20 cellular contexts compared by ENCODE assay signal in genomic region chr15:64030123-64030522, GRCh38. TPM values are rescaled to one million over a fixed set of nuclear protein-coding genes. Genes with fewer than 3 reads are reported as not detected.
DNase-seq lines count a peak whose midpoint lies in the region; ATAC-seq, FAIRE-seq and TF ChIP-seq lines count a peak whose summit lies in the region.
"Had no signal": no experiment of that assay in that cellular context is flagged by ENCODE, and none has a peak within 500 bp of the region (broad histone marks: within the 10 kb centered on the region; RNA-seq: fewer than 3 reads in every experiment).

No MANE protein-coding gene starts in this region.

- H3K4me3 ChIP-seq in gastrocnemius medialis: no peak overlapping the region
- H3K4me3 ChIP-seq: GM23248 had no signal

- no peak for TF ChIP-seq POLR2A in gastrocnemius medialis (IDR thresholded peaks at IDR 0.05)

- H3K27ac Mint-ChIP-seq in activated naive CD8-positive, alpha-beta T cell treated with anti-CD3 and anti-CD28 coated beads, Interleukin-2, amount 10 ng/mL, durations not matched to agents 7 days and 5 days: no peak overlapping the region
- no peak overlapping the region for H3K27ac Mint-ChIP-seq in activated naive CD8-positive, alpha-beta T cell treated with anti-CD3 and anti-CD28 coated beads for 36 hours
- no peak overlapping the region for H3K27ac Mint-ChIP-seq in activated CD4-positive, alpha-beta memory T cell treated with anti-CD3 and anti-CD28 coated beads for 36 hours

- H3K36me3 Mint-ChIP-seq in activated naive CD8-positive, alpha-beta T cell treated with anti-CD3 and anti-CD28 coated beads, Interleukin-2, amount 10 ng/mL, durations not matched to agents 7 days and 5 days: no peaks in the 10 kb centered on the region
- no peaks in the 10 kb centered on the region for H3K36me3 Mint-ChIP-seq in activated naive CD8-positive, alpha-beta T cell treated with anti-CD3 and anti-CD28 coated beads for 36 hours
- H3K36me3 Mint-ChIP-seq in activated CD4-positive, alpha-beta memory T cell treated with anti-CD3 and anti-CD28 coated beads for 36 hours: no peaks in the 10 kb centered on the region

- peaks cover 0 to 6% of the 10 kb centered on the region in 2 donors for H3K36me3 ChIP-seq in gastrocnemius medialis

- no peaks in the 10 kb centered on the region for H3K27me3 ChIP-seq in gastrocnemius medialis

- no peaks in the 10 kb centered on the region for H3K9me3 ChIP-seq in gastrocnemius medialis

- H3K4me3 Mint-ChIP-seq in activated naive CD8-positive, alpha-beta T cell treated with anti-CD3 and anti-CD28 coated beads, Interleukin-2, amount 10 ng/mL, durations not matched to agents 7 days and 5 days: no peak overlapping the region
- no peak overlapping the region for H3K4me3 Mint-ChIP-seq in activated naive CD8-positive, alpha-beta T cell treated with anti-CD3 and anti-CD28 coated beads for 36 hours
- H3K4me3 Mint-ChIP-seq in activated CD4-positive, alpha-beta memory T cell treated with anti-CD3 and anti-CD28 coated beads for 36 hours: no peak overlapping the region

- no peak for FAIRE-seq in RCC 7860 (lab: Jason Lieb, UNC)
- FAIRE-seq: D721Med, GM19239 had no signal

- intact Hi-C loops in gastrocnemius medialis (cut with DNase I; ENCODE audit: low total_unique reads): no loop called here
- intact Hi-C loops in activated CD4-positive, alpha-beta memory T cell treated with anti-CD3 and anti-CD28 coated beads for 36 hours (cut with micrococcal nuclease): no loop called here

- in situ Hi-C loops in gastrocnemius medialis (cut with MboI; ENCODE audit: low sequenced_read_pairs in 4 of 4): no loop called here

- H3K9me3 Mint-ChIP-seq in activated naive CD8-positive, alpha-beta T cell treated with anti-CD3 and anti-CD28 coated beads, Interleukin-2, amount 10 ng/mL, durations not matched to agents 7 days and 5 days: no peaks in the 10 kb centered on the region
- no peaks in the 10 kb centered on the region for H3K9me3 Mint-ChIP-seq in activated naive CD8-positive, alpha-beta T cell treated with anti-CD3 and anti-CD28 coated beads for 36 hours
- H3K9me3 Mint-ChIP-seq in activated CD4-positive, alpha-beta memory T cell treated with anti-CD3 and anti-CD28 coated beads for 36 hours: no peaks in the 10 kb centered on the region

- CTCF ChIA-PET in activated CD4-positive, alpha-beta memory T cell treated with anti-CD3 and anti-CD28 coated beads for 36 hours (lab: Charles Lee): no interaction called here

- peak overlapping the region; percentile 79 for H3K27ac ChIP-seq in caudate nucleus (ENCODE audit: low read depth, low read length)
- peak overlapping the region in 3 of 4 donors; percentile 10 to 86 (median 47) for H3K27ac ChIP-seq in gastrocnemius medialis
- H3K27ac ChIP-seq: GM23248, HL-60, RWPE1 had no signal

- peak; percentile 11 for ATAC-seq in activated naive CD8-positive, alpha-beta T cell treated with anti-CD3 and anti-CD28 coated beads, Interleukin-2, amount 10 ng/mL, durations not matched to agents 7 days and 5 days (ENCODE audit: low read depth)
- ATAC-seq in gastrocnemius medialis: no peak

- POLR2A ChIA-PET in activated naive CD8-positive, alpha-beta T cell treated with anti-CD3 and anti-CD28 coated beads, Interleukin-2, amount 10 ng/mL, durations not matched to agents 7 days and 5 days (lab: Charles Lee): no interaction called here
- POLR2A ChIA-PET in activated CD4-positive, alpha-beta memory T cell treated with anti-CD3 and anti-CD28 coated beads for 36 hours (lab: Charles Lee): no interaction called here

- peaks cover 21% of the 10 kb centered on the region for H3K4me1 Mint-ChIP-seq in activated naive CD8-positive, alpha-beta T cell treated with anti-CD3 and anti-CD28 coated beads, Interleukin-2, amount 10 ng/mL, durations not matched to agents 7 days and 5 days
- H3K4me1 Mint-ChIP-seq in activated naive CD8-positive, alpha-beta T cell treated with anti-CD3 and anti-CD28 coated beads for 36 hours: peaks cover 20% of the 10 kb centered on the region
- H3K4me1 Mint-ChIP-seq in activated CD4-positive, alpha-beta memory T cell treated with anti-CD3 and anti-CD28 coated beads for 36 hours (ENCODE audit: low read depth): no peaks in the 10 kb centered on the region

- peaks cover 41 to 50% of the 10 kb centered on the region in 2 donors for H3K4me1 ChIP-seq in gastrocnemius medialis

- no peak for TF ChIP-seq CTCF in gastrocnemius medialis (IDR thresholded peaks at IDR 0.05 in 4 of 5, conservative IDR thresholded peaks at IDR 0.05 in 1 of 5)

- peaks cover 1% of the 10 kb centered on the region for H3K27me3 Mint-ChIP-seq in activated naive CD8-positive, alpha-beta T cell treated with anti-CD3 and anti-CD28 coated beads, Interleukin-2, amount 10 ng/mL, durations not matched to agents 7 days and 5 days
- no peaks in the 10 kb centered on the region for H3K27me3 Mint-ChIP-seq in activated naive CD8-positive, alpha-beta T cell treated with anti-CD3 and anti-CD28 coated beads for 36 hours
- H3K27me3 Mint-ChIP-seq in activated CD4-positive, alpha-beta memory T cell treated with anti-CD3 and anti-CD28 coated beads for 36 hours: peaks cover 2% of the 10 kb centered on the region

- no peak for DNase-seq in activated naive CD8-positive, alpha-beta T cell treated with anti-CD3 and anti-CD28 coated beads, Interleukin-2, amount 10 ng/mL, durations not matched to agents 7 days and 5 days
- no peak for DNase-seq in activated naive CD8-positive, alpha-beta T cell treated with anti-CD3 and anti-CD28 coated beads for 36 hours
- DNase-seq in caudate nucleus (lab: John Stamatoyannopoulos, UW): no peak
- DNase-seq in gastrocnemius medialis: no peak
- no peak for DNase-seq in RCC 7860 (ENCODE audit: low spot score)
- no peak for DNase-seq in activated CD4-positive, alpha-beta memory T cell treated with anti-CD3 and anti-CD28 coated beads for 36 hours
- DNase-seq in midbrain (lab: John Stamatoyannopoulos, UW): no peak
- DNase-seq: GM23248, H7, NCI-H1048, NCI-H1417, NCI-H1694, NCI-H2029 treated with DMSO at 0.1 percent for 48 hours, NCI-H2227 treated with DMSO at 0.1 percent for 48 hours, NCI-H526 treated with DMSO at 0.1 percent for 48 hours, SHP77 had no signal

RNA-seq across cellular contexts. Expression of gene DAPK2, which starts 16.2 kb away (rescaled TPM):
- 10 to 100 TPM; 13.4 to 17.6 TPM for total RNA-seq in activated naive CD8-positive, alpha-beta T cell treated with anti-CD3 and anti-CD28 coated beads, Interleukin-2, amount 10 ng/mL, durations not matched to agents 7 days and 5 days
- total RNA-seq in activated naive CD8-positive, alpha-beta T cell treated with anti-CD3 and anti-CD28 coated beads for 36 hours: under 1 TPM; 0.29 to 0.60 TPM
- 10 to 100 TPM; 28.5 to 70.8 (median 52.7) TPM for total RNA-seq in gastrocnemius medialis
- under 1 TPM; 0.81 to 0.87 TPM for total RNA-seq in activated CD4-positive, alpha-beta memory T cell treated with anti-CD3 and anti-CD28 coated beads for 36 hours

Comparison
In these comparisons a context has a peak if more than half of its experiments do, and no peak if none do; other contexts are left out.
1. RNA of gene DAPK2, which starts 16.2 kb away (total RNA-seq): 28.5 to 70.8 TPM in gastrocnemius medialis and 13.4 to 17.6 TPM in activated naive CD8-positive, alpha-beta T cell treated with anti-CD3 and anti-CD28 coated beads, Interleukin-2, amount 10 ng/mL, durations not matched to agents 7 days and 5 days; 0.81 to 0.87 TPM in activated CD4-positive, alpha-beta memory T cell treated with anti-CD3 and anti-CD28 coated beads for 36 hours and 0.29 to 0.60 TPM in activated naive CD8-positive, alpha-beta T cell treated with anti-CD3 and anti-CD28 coated beads for 36 hours; every median in the first group is over 4 times any median in the second.